In genomic region chr10:119483839-119484238, GRCh38 we compare ENCODE assay signal across 25 cellular contexts.
"Had no signal": no experiment of that assay in that cellular context is flagged by ENCODE, and none has a peak within 500 bp of the region (broad histone marks: within the 10 kb centered on the region; RNA-seq: fewer than 3 reads in every experiment).

No MANE protein-coding gene starts in this region.

- ATAC-seq: left colon; left ventricle myocardium superior; lower lobe of right lung; natural killer cell treated with Interleukin-12 subunit alpha and Interleukin-12 subunit beta and Interleukin-15 and Interleukin-18, amount 100 ng/mL, for 72 hours; stimulated activated naive CD8-positive, alpha-beta T cell treated with anti-CD3 and anti-CD28 coated beads, Interleukin-15, amount 100 ng/mL, for 72 hours had no signal

- DNase-seq: colonic mucosa; effector memory CD4-positive, alpha-beta T cell; erythroblast; esophagus squamous epithelium; foreskin melanocyte; hypothalamus; immature natural killer cell; islet precursor cell; kidney glomerular epithelial cell; left colon; left ventricle myocardium superior; lower lobe of right lung; naive B cell; right lobe of liver; small intestine; stimulated activated CD4-positive, alpha-beta T cell treated with anti-CD3 and anti-CD28 coated beads, Interleukin-12 subunit alpha, Interleukin-12 subunit beta, amount 100 ng/mL, for 4 hours; stimulated activated CD4-positive, alpha-beta T cell treated with anti-CD3 and anti-CD28 coated beads, Interleukin-1b, Interleukin-23, amount 100 ng/mL, for 48 hours; stimulated activated CD4-positive, alpha-beta T cell treated with anti-CD3 and anti-CD28 coated beads, Interleukin-4, amount 100 ng/mL, for 1 hour; stimulated activated CD8-positive, alpha-beta memory T cell treated with anti-CD3 and anti-CD28 coated beads, Interleukin-4, amount 100 ng/mL, for 48 hours; stimulated activated naive CD4-positive, alpha-beta T cell; stimulated activated naive CD8-positive, alpha-beta T cell treated with anti-CD3 and anti-CD28 coated beads, Interleukin-15, amount 100 ng/mL, for 72 hours; thyroid gland had no signal

- H3K9me3 ChIP-seq: colonic mucosa, esophagus squamous epithelium, lower lobe of right lung, right lobe of liver, thyroid gland, vagina had no signal

- H3K36me3 ChIP-seq: colonic mucosa, esophagus squamous epithelium, lower lobe of right lung, right lobe of liver, thyroid gland, vagina had no signal

- FAIRE-seq: small intestine had no signal

- H3K4me1 ChIP-seq: colonic mucosa, lower lobe of right lung, parathyroid adenoma, right lobe of liver, thyroid gland had no signal

- H3K27ac ChIP-seq: colonic mucosa, esophagus squamous epithelium, lower lobe of right lung, parathyroid adenoma, right lobe of liver, thyroid gland, vagina had no signal

- H3K4me3 ChIP-seq: colonic mucosa, esophagus squamous epithelium, lower lobe of right lung, right lobe of liver, thyroid gland, vagina had no signal

- H3K27me3 ChIP-seq: colonic mucosa, esophagus squamous epithelium, right lobe of liver, thyroid gland, vagina had no signal
